Comparison of ENCODE assay signal across 8 cellular contexts in the genomic region with DNA sequence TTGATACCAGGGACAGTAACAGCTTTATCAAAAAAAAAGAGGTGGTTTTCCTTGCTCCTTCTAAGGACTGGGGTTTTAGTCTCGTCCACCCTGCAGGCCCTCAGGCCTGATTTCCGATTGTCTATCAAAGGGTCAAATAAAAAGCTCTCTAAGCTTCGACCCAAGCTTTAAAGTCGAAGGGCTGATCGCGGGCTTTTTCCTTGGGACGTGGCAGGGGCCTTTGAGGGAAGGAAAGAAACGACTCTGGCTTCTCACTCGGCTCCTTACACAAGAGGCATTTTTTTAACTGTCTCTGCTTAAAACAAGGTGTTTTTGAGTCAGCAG. TPM values are rescaled to one million over a fixed set of nuclear protein-coding genes. Genes with fewer than 3 reads are reported as not detected.
DNase-seq lines count a peak whose midpoint lies in the region; ATAC-seq and TF ChIP-seq lines count a peak whose summit lies in the region.

No MANE protein-coding gene starts in this region.

- TF ChIP-seq POLR2A in gastroesophageal sphincter (IDR thresholded peaks at IDR 0.05): no peak

- in situ Hi-C loops in ACHN (cut with HindIII; ENCODE audit: low pct_ligation_motif_present, low pct_unique_long_range_greater_than_20kb, low sequenced_read_pairs): no loop called here

- H3K27ac ChIP-seq in gastroesophageal sphincter: peak overlapping the region; percentile 95 to 100 (median 98)
- H3K27ac ChIP-seq in skin epidermis: peak overlapping the region; percentile 14 to 98 (median 95)

- H3K27me3 ChIP-seq in gastroesophageal sphincter: no peaks in the 10 kb centered on the region

- H3K9me3 ChIP-seq in gastroesophageal sphincter: no peaks in the 10 kb centered on the region

- peaks cover 0 to 40% (median 16%) of the 10 kb centered on the region in 3 donors for H3K4me1 ChIP-seq in gastroesophageal sphincter

- no peak for TF ChIP-seq EP300 in gastroesophageal sphincter (IDR thresholded peaks at IDR 0.05)

- DNase-seq in OCI-M1 (lab: John Stamatoyannopoulos, UW): no peak
- DNase-seq in ACHN: no peak
- no peak for DNase-seq in stimulated activated naive CD4-positive, alpha-beta T cell treated with Interleukin-2 at 50 U/mL for 16 hours (lab: John Stamatoyannopoulos, UW)

- H3K4me3 ChIP-seq in gastroesophageal sphincter (peak overlapping the region; percentile 87 to 98), skin epidermis (peak overlapping the region; percentile 77 to 100 (median 99))

- ATAC-seq in GM21529 (IDR thresholded peaks at IDR 0.05; ENCODE audit: unreplicated experiment): peak; percentile 0
- ATAC-seq in SK-N-SH treated with all-trans-retinoic acid at 6 μM for 48 hours: peak; percentile 5
- ATAC-seq in gastroesophageal sphincter: peak; percentile 2
- ATAC-seq in GM21528 (IDR thresholded peaks at IDR 0.05; ENCODE audit: low FRiP score, unreplicated experiment): no peak

- no peak for TF ChIP-seq CTCF in gastroesophageal sphincter (IDR thresholded peaks at IDR 0.05)

- 0 to 3% methylated on average over 5 to 9 of the region's 9 CpGs for WGBS in gastroesophageal sphincter (ENCODE audit: low coverage in 1 of 2), 2 donors

- H3K36me3 ChIP-seq in gastroesophageal sphincter: no peaks in the 10 kb centered on the region

TF ChIP-seq in SK-N-SH treated with all-trans-retinoic acid at 6 μM for 48 hours, 23 proteins besides CTCF, POLR2A, EP300 and RAD21:
- TF ChIP-seq ARNTL (CRISPR knock-in tag; IDR thresholded peaks at IDR 0.05; ENCODE audit: borderline replicate concordance, low read depth) (no peak), GLIS3 (CRISPR knock-in tag; IDR thresholded peaks at IDR 0.05) (no peak), ZFP30 (CRISPR knock-in tag; IDR thresholded peaks at IDR 0.05) (no peak), RARB (CRISPR knock-in tag; IDR thresholded peaks at IDR 0.05) (no peak), SNAI2 (CRISPR knock-in tag; IDR thresholded peaks at IDR 0.05) (no peak), CSRNP3 (CRISPR knock-in tag; IDR thresholded peaks at IDR 0.05) (no peak), ESRRG (CRISPR knock-in tag; IDR thresholded peaks at IDR 0.05) (no peak), ISL1 (CRISPR knock-in tag; IDR thresholded peaks at IDR 0.05) (no peak)
- TF ChIP-seq, protein P1, sequence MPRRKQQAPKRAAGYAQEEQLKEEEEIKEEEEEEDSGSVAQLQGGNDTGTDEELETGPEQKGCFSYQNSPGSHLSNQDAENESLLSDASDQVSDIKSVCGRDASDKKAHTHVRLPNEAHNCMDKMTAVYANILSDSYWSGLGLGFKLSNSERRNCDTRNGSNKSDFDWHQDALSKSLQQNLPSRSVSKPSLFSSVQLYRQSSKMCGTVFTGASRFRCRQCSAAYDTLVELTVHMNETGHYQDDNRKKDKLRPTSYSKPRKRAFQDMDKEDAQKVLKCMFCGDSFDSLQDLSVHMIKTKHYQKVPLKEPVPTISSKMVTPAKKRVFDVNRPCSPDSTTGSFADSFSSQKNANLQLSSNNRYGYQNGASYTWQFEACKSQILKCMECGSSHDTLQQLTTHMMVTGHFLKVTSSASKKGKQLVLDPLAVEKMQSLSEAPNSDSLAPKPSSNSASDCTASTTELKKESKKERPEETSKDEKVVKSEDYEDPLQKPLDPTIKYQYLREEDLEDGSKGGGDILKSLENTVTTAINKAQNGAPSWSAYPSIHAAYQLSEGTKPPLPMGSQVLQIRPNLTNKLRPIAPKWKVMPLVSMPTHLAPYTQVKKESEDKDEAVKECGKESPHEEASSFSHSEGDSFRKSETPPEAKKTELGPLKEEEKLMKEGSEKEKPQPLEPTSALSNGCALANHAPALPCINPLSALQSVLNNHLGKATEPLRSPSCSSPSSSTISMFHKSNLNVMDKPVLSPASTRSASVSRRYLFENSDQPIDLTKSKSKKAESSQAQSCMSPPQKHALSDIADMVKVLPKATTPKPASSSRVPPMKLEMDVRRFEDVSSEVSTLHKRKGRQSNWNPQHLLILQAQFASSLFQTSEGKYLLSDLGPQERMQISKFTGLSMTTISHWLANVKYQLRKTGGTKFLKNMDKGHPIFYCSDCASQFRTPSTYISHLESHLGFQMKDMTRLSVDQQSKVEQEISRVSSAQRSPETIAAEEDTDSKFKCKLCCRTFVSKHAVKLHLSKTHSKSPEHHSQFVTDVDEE (CRISPR knock-in tag; IDR thresholded peaks at IDR 0.05): no peak

RNA-seq across cellular contexts. Expression of gene KLHL24, which starts 0.4 kb away (rescaled TPM):
- 100 to 1,000 TPM in 3 of 4 donors, 10 to 100 TPM in 1; 94.8 to 148 (median 126) TPM for total RNA-seq in gastroesophageal sphincter
